ENCODE assay signal across 19 cellular contexts in the genomic region with DNA sequence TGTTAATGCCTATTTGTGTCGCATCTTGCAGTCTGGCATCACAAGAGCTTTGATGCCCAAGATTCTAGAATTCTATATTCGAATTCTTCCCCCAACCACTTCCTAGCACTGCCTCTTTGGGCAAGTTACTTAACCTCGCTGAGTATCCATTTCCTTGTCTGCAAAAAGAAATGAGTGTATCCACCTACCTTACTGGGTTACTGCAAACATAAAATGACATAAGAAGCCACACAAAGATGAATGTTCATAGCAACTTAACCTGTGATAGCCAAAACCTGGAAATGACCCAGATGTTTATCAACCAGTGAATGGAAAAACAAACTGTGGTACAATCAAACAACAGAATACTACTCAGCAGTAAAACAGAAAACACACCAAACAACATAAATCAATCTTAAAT. TPM values are rescaled to one million over a fixed set of nuclear protein-coding genes. Genes with fewer than 3 reads are reported as not detected.
DNase-seq lines count a peak whose midpoint lies in the region; ATAC-seq and TF ChIP-seq lines count a peak whose summit lies in the region.
"Had no signal": no experiment of that assay in that cellular context is flagged by ENCODE, and none has a peak within 500 bp of the region (broad histone marks: within the 10 kb centered on the region; RNA-seq: fewer than 3 reads in every experiment).

No MANE protein-coding gene starts in this region.

- no peak overlapping the region for H3K27ac ChIP-seq in naive thymus-derived CD4-positive, alpha-beta T cell (ENCODE audit: low read depth, low read length)
- H3K27ac ChIP-seq: BLaER1 treated with 17β-estradiol and CSF1 and Interleukin-3, amounts not matched to agents 10 nM and 100 nM had no signal

- peaks cover 6 to 27% (median 8%) of the 10 kb centered on the region in 3 experiments for H3K36me3 ChIP-seq in naive thymus-derived CD4-positive, alpha-beta T cell (ENCODE audit: control insufficient read depth in 2 of 3, insufficient read depth in 3 of 3, low read length in 3 of 3)

- H3K27ac Mint-ChIP-seq in activated CD8-positive, alpha-beta memory T cell treated with anti-CD3 and anti-CD28 coated beads, Interleukin-2, amount 10 ng/mL, durations not matched to agents 7 days and 5 days: peak overlapping the region; percentile 2
- peak overlapping the region; percentile 46 for H3K27ac Mint-ChIP-seq in activated CD8-positive, alpha-beta T cell treated with anti-CD3 and anti-CD28 coated beads for 36 hours
- peak overlapping the region in 5 of 9 donors; percentile 8 to 51 (median 11) for H3K27ac Mint-ChIP-seq in naive thymus-derived CD4-positive, alpha-beta T cell
- H3K27ac Mint-ChIP-seq: GM23338 had no signal

- intact Hi-C loops in activated CD8-positive, alpha-beta T cell treated with anti-CD3 and anti-CD28 coated beads for 36 hours (cut with micrococcal nuclease): no loop called here
- intact Hi-C loops in naive thymus-derived CD4-positive, alpha-beta T cell (cut with micrococcal nuclease): loop anchor here in 1 of 2 donors (10.0 kb wide), 1 partner anchor 356 kb away; no protein-coding TSS in a partner anchor

- peaks cover 0 to 9% of the 10 kb centered on the region in 2 donors for H3K4me1 ChIP-seq in naive thymus-derived CD4-positive, alpha-beta T cell (ENCODE audit: control insufficient read depth in 2 of 2, insufficient read depth in 2 of 2, low read length in 2 of 2)

- no peaks in the 10 kb centered on the region for H3K9me3 Mint-ChIP-seq in activated CD8-positive, alpha-beta memory T cell treated with anti-CD3 and anti-CD28 coated beads, Interleukin-2, amount 10 ng/mL, durations not matched to agents 7 days and 5 days (ENCODE audit: low read depth)
- H3K9me3 Mint-ChIP-seq in activated CD8-positive, alpha-beta T cell treated with anti-CD3 and anti-CD28 coated beads for 36 hours: no peaks in the 10 kb centered on the region
- peaks cover 0 to 6% (median 0%) of the 10 kb centered on the region in 11 donors for H3K9me3 Mint-ChIP-seq in naive thymus-derived CD4-positive, alpha-beta T cell
- H3K9me3 Mint-ChIP-seq: CD8-positive, alpha-beta memory T cell had no signal

- H3K27me3 ChIP-seq in naive thymus-derived CD4-positive, alpha-beta T cell (ENCODE audit: control insufficient read depth in 2 of 2, insufficient read depth in 2 of 2, low read length in 2 of 2): no peaks in the 10 kb centered on the region
- H3K27me3 ChIP-seq: BLaER1 treated with 17β-estradiol and CSF1 and Interleukin-3, amounts not matched to agents 10 nM and 100 nM had no signal

- no peak overlapping the region for H3K4me3 ChIP-seq in naive thymus-derived CD4-positive, alpha-beta T cell (ENCODE audit: low read length)
- H3K4me3 ChIP-seq: BLaER1 treated with 17β-estradiol and CSF1 and Interleukin-3, amounts not matched to agents 10 nM and 100 nM; GM23338 had no signal

- peaks cover 66% of the 10 kb centered on the region for H3K36me3 Mint-ChIP-seq in activated CD8-positive, alpha-beta memory T cell treated with anti-CD3 and anti-CD28 coated beads, Interleukin-2, amount 10 ng/mL, durations not matched to agents 7 days and 5 days
- peaks cover 84% of the 10 kb centered on the region for H3K36me3 Mint-ChIP-seq in activated CD8-positive, alpha-beta T cell treated with anti-CD3 and anti-CD28 coated beads for 36 hours (ENCODE audit: low read depth)
- H3K36me3 Mint-ChIP-seq in naive thymus-derived CD4-positive, alpha-beta T cell: peaks cover 39 to 71% (median 53%) of the 10 kb centered on the region in 5 donors

- TF ChIP-seq CTCF in activated CD8-positive, alpha-beta T cell treated with anti-CD3 and anti-CD28 coated beads for 36 hours (IDR thresholded peaks at IDR 0.05): no peak

- CTCF ChIA-PET in activated CD8-positive, alpha-beta memory T cell treated with anti-CD3 and anti-CD28 coated beads, Interleukin-2, amount 10 ng/mL, durations not matched to agents 7 days and 5 days (lab: Charles Lee): no interaction called here
- CTCF ChIA-PET in HEK293T (lab: Yijun Ruan, JAX): no interaction called here
- CTCF ChIA-PET in activated CD8-positive, alpha-beta T cell treated with anti-CD3 and anti-CD28 coated beads for 36 hours (lab: Charles Lee): no interaction called here
- CTCF ChIA-PET in naive thymus-derived CD4-positive, alpha-beta T cell (lab: Charles Lee): no interaction called here

- DNase-seq in activated CD8-positive, alpha-beta memory T cell treated with anti-CD3 and anti-CD28 coated beads, Interleukin-2, amount 10 ng/mL, durations not matched to agents 7 days and 5 days: no peak
- no peak for DNase-seq in activated CD8-positive, alpha-beta memory T cell treated with anti-CD3 and anti-CD28 coated beads, Interleukin-2, amount 50 U/mL, for 48 hours
- no peak for DNase-seq in HEK293T (ENCODE audit: extremely low spot score)
- no peak for DNase-seq in activated CD8-positive, alpha-beta T cell treated with anti-CD3 and anti-CD28 coated beads for 36 hours
- DNase-seq in naive thymus-derived CD4-positive, alpha-beta T cell: no peak
- DNase-seq in DMS153 (lab: John Stamatoyannopoulos, UW): no peak
- no peak for DNase-seq in HPDE6-E6E7 (ENCODE audit: extremely low spot score)
- DNase-seq: CD8-positive, alpha-beta memory T cell; HCEC 1CT; NCI-H1092 treated with DMSO at 0.1 percent for 48 hours; NCI-H146; NCI-H2107; NCI-H510A; NCI-H748 treated with DMSO at 0.1 percent for 48 hours; NK-92 treated with Interleukin-12 subunit alpha and Interleukin-12 subunit beta, amount 100 ng/mL, for 24 hours; OCI-M1; Right ventricle myocardium superior had no signal

- H3K27me3 Mint-ChIP-seq in activated CD8-positive, alpha-beta memory T cell treated with anti-CD3 and anti-CD28 coated beads, Interleukin-2, amount 10 ng/mL, durations not matched to agents 7 days and 5 days: no peaks in the 10 kb centered on the region
- no peaks in the 10 kb centered on the region for H3K27me3 Mint-ChIP-seq in activated CD8-positive, alpha-beta T cell treated with anti-CD3 and anti-CD28 coated beads for 36 hours
- H3K27me3 Mint-ChIP-seq in naive thymus-derived CD4-positive, alpha-beta T cell: no peaks in the 10 kb centered on the region

- H3K4me3 Mint-ChIP-seq in activated CD8-positive, alpha-beta memory T cell treated with anti-CD3 and anti-CD28 coated beads, Interleukin-2, amount 10 ng/mL, durations not matched to agents 7 days and 5 days: no peak overlapping the region
- no peak overlapping the region for H3K4me3 Mint-ChIP-seq in activated CD8-positive, alpha-beta T cell treated with anti-CD3 and anti-CD28 coated beads for 36 hours
- H3K4me3 Mint-ChIP-seq in naive thymus-derived CD4-positive, alpha-beta T cell: no peak overlapping the region
- H3K4me3 Mint-ChIP-seq: CD8-positive, alpha-beta memory T cell; GM23338 had no signal

- POLR2A ChIA-PET in HEK293T (lab: Yijun Ruan, JAX): no interaction called here
- POLR2A ChIA-PET in activated CD8-positive, alpha-beta T cell treated with anti-CD3 and anti-CD28 coated beads for 36 hours (lab: Charles Lee): interaction anchor here (1.0 to 1.6 kb wide), 2 partner anchors 21 to 23 kb away, joined by 3 to 4 read pairs; no protein-coding TSS in a partner anchor
- POLR2A ChIA-PET in naive thymus-derived CD4-positive, alpha-beta T cell (lab: Charles Lee): interaction anchor here (0.6 kb wide), 1 partner anchor 21 kb away, joined by 3 read pairs; no protein-coding TSS in a partner anchor

- H3K9me3 ChIP-seq in naive thymus-derived CD4-positive, alpha-beta T cell (ENCODE audit: control insufficient read depth in 2 of 3, low read length in 3 of 3): no peaks in the 10 kb centered on the region

- H3K4me1 Mint-ChIP-seq in activated CD8-positive, alpha-beta memory T cell treated with anti-CD3 and anti-CD28 coated beads, Interleukin-2, amount 10 ng/mL, durations not matched to agents 7 days and 5 days: peaks cover 30% of the 10 kb centered on the region
- H3K4me1 Mint-ChIP-seq in activated CD8-positive, alpha-beta T cell treated with anti-CD3 and anti-CD28 coated beads for 36 hours (ENCODE audit: low read depth): peaks cover 51% of the 10 kb centered on the region
- peaks cover 26 to 59% (median 46%) of the 10 kb centered on the region in 7 donors for H3K4me1 Mint-ChIP-seq in naive thymus-derived CD4-positive, alpha-beta T cell

- ATAC-seq in activated CD8-positive, alpha-beta memory T cell treated with anti-CD3 and anti-CD28 coated beads, Interleukin-2, amount 10 ng/mL, durations not matched to agents 7 days and 5 days: no peak
- ATAC-seq in activated CD8-positive, alpha-beta T cell treated with anti-CD3 and anti-CD28 coated beads for 36 hours: no peak
- no peak for ATAC-seq in naive thymus-derived CD4-positive, alpha-beta T cell
- ATAC-seq: GM23338 had no signal

TF ChIP-seq in HEK293T, 16 proteins besides CTCF, POLR2A, EP300 and RAD21:
- TF ChIP-seq NFRKB (IDR thresholded peaks at IDR 0.05): no peak
- TF ChIP-seq, protein P1, sequence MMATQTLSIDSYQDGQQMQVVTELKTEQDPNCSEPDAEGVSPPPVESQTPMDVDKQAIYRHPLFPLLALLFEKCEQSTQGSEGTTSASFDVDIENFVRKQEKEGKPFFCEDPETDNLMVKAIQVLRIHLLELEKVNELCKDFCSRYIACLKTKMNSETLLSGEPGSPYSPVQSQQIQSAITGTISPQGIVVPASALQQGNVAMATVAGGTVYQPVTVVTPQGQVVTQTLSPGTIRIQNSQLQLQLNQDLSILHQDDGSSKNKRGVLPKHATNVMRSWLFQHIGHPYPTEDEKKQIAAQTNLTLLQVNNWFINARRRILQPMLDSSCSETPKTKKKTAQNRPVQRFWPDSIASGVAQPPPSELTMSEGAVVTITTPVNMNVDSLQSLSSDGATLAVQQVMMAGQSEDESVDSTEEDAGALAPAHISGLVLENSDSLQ (IDR thresholded peaks at IDR 0.05): 0 out of 2 replicates have a peak, but pooled peaks have one; percentile 3
TF ChIP-seq in HEK293T: peak in this region for 1.

RNA-seq across cellular contexts. Expression of a gene that starts 24.9 kb away (rescaled TPM):
- total RNA-seq in activated CD8-positive, alpha-beta memory T cell treated with anti-CD3 and anti-CD28 coated beads, Interleukin-2, amount 10 ng/mL, durations not matched to agents 7 days and 5 days: 10 to 100 TPM; 78.0 to 96.7 TPM
- 100 to 1,000 TPM; 113 to 125 TPM for total RNA-seq in activated CD8-positive, alpha-beta T cell treated with anti-CD3 and anti-CD28 coated beads for 36 hours
- 10 to 100 TPM; 51.1 to 68.8 (median 61.5) TPM for total RNA-seq in naive thymus-derived CD4-positive, alpha-beta T cell
- polyA plus RNA-seq in naive thymus-derived CD4-positive, alpha-beta T cell: 10 to 100 TPM; 44.8 to 53.2 TPM
